Comparison of ENCODE assay signal across 2 cellular contexts in genomic region chr4:76952631-76953587, GRCh38.
A peak's percentile ranks its signal among the peaks of the same experiment; 100 is the strongest.
TF ChIP-seq lines count a peak whose summit lies in the region.

No MANE protein-coding gene starts in this region.

TF ChIP-seq in A549, 52 proteins besides CTCF, POLR2A, EP300 and RAD21:
- TF ChIP-seq MAFK (IDR thresholded peaks at IDR 0.05; ENCODE audit: partially characterized antibody) (peak; percentile 98), REST (IDR thresholded peaks at IDR 0.05) (no peak)

TF ChIP-seq in GM12878, 131 proteins besides CTCF, POLR2A, EP300 and RAD21:
- TF ChIP-seq ESRRA (IDR thresholded peaks at IDR 0.05; ENCODE audit: low read length) (no peak), ATF2 (IDR thresholded peaks at IDR 0.05; ENCODE audit: low read length) (no peak), ZNF384 (IDR thresholded peaks at IDR 0.05; ENCODE audit: borderline replicate concordance, low read depth, low read length) (no peak), IRF3 (IDR thresholded peaks at IDR 0.05) (no peak), WRNIP1 (IDR thresholded peaks at IDR 0.05; ENCODE audit: borderline replicate concordance, low read depth, low read length) (no peak), NFXL1 (IDR thresholded peaks at IDR 0.05; ENCODE audit: borderline replicate concordance) (no peak), IRF5 (IDR thresholded peaks at IDR 0.05; ENCODE audit: borderline replicate concordance) (no peak), FOXK2 (IDR thresholded peaks at IDR 0.05) (no peak), IRF4 (IDR thresholded peaks at IDR 0.05; ENCODE audit: low read depth, low read length) (no peak), POLR2AphosphoS5 (IDR thresholded peaks at IDR 0.05; ENCODE audit: low read length) (no peak), CHD2 (IDR thresholded peaks at IDR 0.05; ENCODE audit: borderline replicate concordance, low read depth, low read length) (no peak), BACH1 (IDR thresholded peaks at IDR 0.05; ENCODE audit: borderline replicate concordance) (no peak), E2F8 (IDR thresholded peaks at IDR 0.05; ENCODE audit: low read depth, partially characterized antibody) (no peak), REST (IDR thresholded peaks at IDR 0.05; ENCODE audit: low read depth, low read length) (no peak), SMC3 (IDR thresholded peaks at IDR 0.05; ENCODE audit: borderline replicate concordance, low read length) (no peak), ZNF622 (IDR thresholded peaks at IDR 0.05) (no peak)
